ENCODE assay signal across 23 cellular contexts in genomic region chr7:155020996-155021395, GRCh38. TPM values are rescaled to one million over a fixed set of nuclear protein-coding genes. Genes with fewer than 3 reads are reported as not detected.
"Had no signal": no experiment of that assay in that cellular context is flagged by ENCODE, and none has a peak within 500 bp of the region (broad histone marks: within the 10 kb centered on the region; RNA-seq: fewer than 3 reads in every experiment).

No MANE protein-coding gene starts in this region.

- H3K9ac ChIP-seq: parathyroid adenoma had no signal

- H3K9me3 Mint-ChIP-seq: activated naive CD4-positive, alpha-beta T cell treated with anti-CD3 and anti-CD28 coated beads, Interleukin-2, amount 50 U/mL, for 72 hours; dendritic cell treated with granulocyte-macrophage colony-stimulating factor and Interleukin-4, amounts not matched to agents 40 ng/mL and 50 ng/mL, for 4 days; natural killer cell; stimulated activated memory B cell treated with anti-CD40 and anti-IgM and Interleukin-4, amounts not matched to agents 10 μg/mL and 1 μg/mL and 100 μg/mL, for 72 hours had no signal

- FAIRE-seq: endothelial cell of umbilical vein had no signal

- H3K4me3 ChIP-seq: adrenal gland, esophagus muscularis mucosa, gastroesophageal sphincter, heart left ventricle, right lobe of liver, smooth muscle cell, thoracic aorta, upper lobe of right lung had no signal

- H3K9me3 ChIP-seq: adrenal gland, esophagus muscularis mucosa, gastroesophageal sphincter, heart left ventricle, neutrophil, right lobe of liver, thoracic aorta, upper lobe of right lung had no signal

- ATAC-seq: activated naive CD4-positive, alpha-beta T cell treated with anti-CD3 and anti-CD28 coated beads, Interleukin-2, amount 50 U/mL, for 72 hours; gastroesophageal sphincter; heart left ventricle; natural killer cell; right lobe of liver; stimulated activated memory B cell treated with anti-CD40 and anti-IgM and Interleukin-4, amounts not matched to agents 10 μg/mL and 1 μg/mL and 100 μg/mL, for 72 hours; upper lobe of right lung had no signal

- DNase-seq: activated CD4-positive, alpha-beta T cell treated with anti-CD3 and anti-CD28 coated beads, Interleukin-2, amount 50 U/mL, for 4 hours; activated gamma-delta T cell treated with Interleukin-2 at 50 U/mL for 16 hours; adrenal gland; effector CD8-positive, alpha-beta T cell; heart left ventricle; mesenchymal stem cell; natural killer cell; right lobe of liver; stimulated activated CD4-positive, alpha-beta T cell treated with anti-CD3 and anti-CD28 coated beads, Interleukin-4, amount 100 ng/mL, for 24 hours; upper lobe of right lung had no signal

- H3K27ac Mint-ChIP-seq: activated naive CD4-positive, alpha-beta T cell treated with anti-CD3 and anti-CD28 coated beads, Interleukin-2, amount 50 U/mL, for 72 hours; dendritic cell treated with granulocyte-macrophage colony-stimulating factor and Interleukin-4, amounts not matched to agents 40 ng/mL and 50 ng/mL, for 4 days; natural killer cell; stimulated activated memory B cell treated with anti-CD40 and anti-IgM and Interleukin-4, amounts not matched to agents 10 μg/mL and 1 μg/mL and 100 μg/mL, for 72 hours had no signal

- H2AFZ ChIP-seq: parathyroid adenoma had no signal

- H3K79me2 ChIP-seq: parathyroid adenoma had no signal

- H3K4me1 ChIP-seq: adrenal gland, esophagus muscularis mucosa, gastroesophageal sphincter, heart left ventricle, parathyroid adenoma, right lobe of liver, upper lobe of right lung had no signal

- H3K27ac ChIP-seq: adrenal gland, esophagus muscularis mucosa, gastroesophageal sphincter, heart left ventricle, neutrophil, parathyroid adenoma, right lobe of liver, thoracic aorta, upper lobe of right lung, VCaP had no signal

- H3K4me1 Mint-ChIP-seq: natural killer cell; stimulated activated memory B cell treated with anti-CD40 and anti-IgM and Interleukin-4, amounts not matched to agents 10 μg/mL and 1 μg/mL and 100 μg/mL, for 72 hours had no signal

- H3K36me3 ChIP-seq: adrenal gland, esophagus muscularis mucosa, gastroesophageal sphincter, heart left ventricle, neutrophil, right lobe of liver, thoracic aorta, upper lobe of right lung had no signal

- H3K4me3 Mint-ChIP-seq: dendritic cell treated with granulocyte-macrophage colony-stimulating factor and Interleukin-4, amounts not matched to agents 40 ng/mL and 50 ng/mL, for 4 days; natural killer cell; stimulated activated memory B cell treated with anti-CD40 and anti-IgM and Interleukin-4, amounts not matched to agents 10 μg/mL and 1 μg/mL and 100 μg/mL, for 72 hours had no signal

- H3K27me3 ChIP-seq: adrenal gland, gastroesophageal sphincter, heart left ventricle, right lobe of liver, upper lobe of right lung had no signal

- H3K36me3 Mint-ChIP-seq: activated naive CD4-positive, alpha-beta T cell treated with anti-CD3 and anti-CD28 coated beads, Interleukin-2, amount 50 U/mL, for 72 hours; natural killer cell; stimulated activated memory B cell treated with anti-CD40 and anti-IgM and Interleukin-4, amounts not matched to agents 10 μg/mL and 1 μg/mL and 100 μg/mL, for 72 hours had no signal

- H3K4me2 ChIP-seq: smooth muscle cell had no signal

RNA-seq across cellular contexts. Expression of gene HTR5A, which starts 49.1 kb away (rescaled TPM):
- total RNA-seq: activated CD8-positive, alpha-beta memory T cell treated with anti-CD3 and anti-CD28 coated beads for 36 hours; activated naive CD4-positive, alpha-beta T cell treated with anti-CD3 and anti-CD28 coated beads, Interleukin-2, amount 50 U/mL, for 72 hours; adrenal gland; endothelial cell of umbilical vein; esophagus muscularis mucosa; gastroesophageal sphincter; heart left ventricle; lower leg skin; natural killer cell; right lobe of liver; smooth muscle cell; thoracic aorta; upper lobe of right lung had no signal
- polyA plus RNA-seq: adrenal gland, endothelial cell of umbilical vein, heart left ventricle, smooth muscle cell had no signal
